ENCODE assay signal across 26 cellular contexts in genomic region chr6:81793811-81794210, GRCh38. TPM values are rescaled to one million over a fixed set of nuclear protein-coding genes. Genes with fewer than 3 reads are reported as not detected.
DNase-seq lines count a peak whose midpoint lies in the region; ATAC-seq and TF ChIP-seq lines count a peak whose summit lies in the region.
"Had no signal": no experiment of that assay in that cellular context is flagged by ENCODE, and none has a peak within 500 bp of the region (broad histone marks: within the 10 kb centered on the region; RNA-seq: fewer than 3 reads in every experiment).

No MANE protein-coding gene starts in this region.

- H3K9me3 Mint-ChIP-seq in activated T-cell treated with anti-CD3 and anti-CD28 coated beads, Interleukin-2, amount 50 U/mL, for 72 hours: no peaks in the 10 kb centered on the region
- peaks cover 5% of the 10 kb centered on the region for H3K9me3 Mint-ChIP-seq in CD8-positive, alpha-beta T cell
- H3K9me3 Mint-ChIP-seq: activated CD4-positive, alpha-beta memory T cell treated with anti-CD3 and anti-CD28 coated beads for 36 hours; type B pancreatic cell had no signal

- no peaks in the 10 kb centered on the region for H3K4me1 Mint-ChIP-seq in activated T-cell treated with anti-CD3 and anti-CD28 coated beads, Interleukin-2, amount 50 U/mL, for 72 hours (ENCODE audit: low read depth)
- H3K4me1 Mint-ChIP-seq in CD8-positive, alpha-beta T cell (ENCODE audit: low read depth): no peaks in the 10 kb centered on the region
- H3K4me1 Mint-ChIP-seq: memory B cell had no signal

- TF ChIP-seq CTCF in fibroblast of pulmonary artery (IDR thresholded peaks at IDR 0.05; ENCODE audit: low read length, missing control alignments): no peak
- no peak for TF ChIP-seq CTCF in CD8-positive, alpha-beta T cell (IDR thresholded peaks at IDR 0.05)

- no peaks in the 10 kb centered on the region for H3K4me1 ChIP-seq in CD8-positive, alpha-beta T cell (ENCODE audit: insufficient read depth, low read length)
- H3K4me1 ChIP-seq: SJSA1 had no signal

- POLR2A ChIA-PET in CD8-positive, alpha-beta T cell (lab: Charles Lee): no interaction called here

- peaks cover 19% of the 10 kb centered on the region for H3K27me3 Mint-ChIP-seq in activated T-cell treated with anti-CD3 and anti-CD28 coated beads, Interleukin-2, amount 50 U/mL, for 72 hours (ENCODE audit: low read depth)
- no peaks in the 10 kb centered on the region for H3K27me3 Mint-ChIP-seq in CD8-positive, alpha-beta T cell (ENCODE audit: low read depth)
- H3K27me3 Mint-ChIP-seq: type B pancreatic cell had no signal

- H3K4me3 Mint-ChIP-seq in activated T-cell treated with anti-CD3 and anti-CD28 coated beads, Interleukin-2, amount 50 U/mL, for 72 hours: no peak overlapping the region
- no peak overlapping the region for H3K4me3 Mint-ChIP-seq in CD8-positive, alpha-beta T cell
- H3K4me3 Mint-ChIP-seq: activated CD4-positive, alpha-beta memory T cell treated with anti-CD3 and anti-CD28 coated beads for 36 hours; memory B cell; naive thymus-derived CD4-positive, alpha-beta T cell; stimulated activated naive CD8-positive, alpha-beta T cell treated with anti-CD3 and anti-CD28 coated beads, Interleukin-15, Interleukin-2, amounts not matched to agents 100 ng/mL and 50 ng/mL, for 24 hours; T-helper 17 cell; type B pancreatic cell; WTC11 had no signal

- no peak for DNase-seq in activated T-cell treated with anti-CD3 and anti-CD28 coated beads, Interleukin-2, amount 50 U/mL, for 72 hours
- DNase-seq in activated T-cell treated with anti-CD3 and anti-CD28 coated beads, Interleukin-2, amount 50 U/mL, for 1 hour: no peak
- DNase-seq in RPMI7951 (ENCODE audit: low read depth) (peak; percentile 20), fibroblast of pulmonary artery (ENCODE audit: low read depth) (peak; percentile 32), sciatic nerve (ENCODE audit: low spot score) (no peak), DMS114 treated with DMSO at 0.1 percent for 48 hours (lab: John Stamatoyannopoulos, UW; ENCODE audit: unreplicated experiment) (no peak), H4 (ENCODE audit: low spot score) (no peak)
- DNase-seq in CD8-positive, alpha-beta T cell: no peak
- DNase-seq: activated CD4-positive, alpha-beta memory T cell treated with anti-CD3 and anti-CD28 coated beads for 36 hours; activated naive CD4-positive, alpha-beta T cell; activated T-cell treated with anti-CD3 and anti-CD28 coated beads for 4 hours; aorta; DMS153; naive thymus-derived CD4-positive, alpha-beta T cell; NCI-H1105 treated with DMSO at 0.1 percent for 48 hours; NCI-H748 treated with DMSO at 0.1 percent for 48 hours; pancreas; PC-3; stimulated activated CD4-positive, alpha-beta T cell treated with anti-CD3 and anti-CD28 coated beads, Interleukin-2, amount 100 ng/mL, for 24 hours; T-helper 17 cell had no signal

- H3K9me3 ChIP-seq in CD8-positive, alpha-beta T cell (ENCODE audit: low read length): no peaks in the 10 kb centered on the region
- H3K9me3 ChIP-seq: A549, pancreas, SJSA1 had no signal

- peaks cover 0 to 1% of the 10 kb centered on the region in 2 donors for H3K36me3 Mint-ChIP-seq in activated T-cell treated with anti-CD3 and anti-CD28 coated beads, Interleukin-2, amount 50 U/mL, for 72 hours (ENCODE audit: insufficient read depth in 2 of 2)
- no peaks in the 10 kb centered on the region for H3K36me3 Mint-ChIP-seq in CD8-positive, alpha-beta T cell
- H3K36me3 Mint-ChIP-seq: activated CD4-positive, alpha-beta memory T cell treated with anti-CD3 and anti-CD28 coated beads for 36 hours; memory B cell; naive thymus-derived CD4-positive, alpha-beta T cell; type B pancreatic cell; WTC11 had no signal

- intact Hi-C loops in sciatic nerve (cut with DNase I): no loop called here
- intact Hi-C loops in CD8-positive, alpha-beta T cell (cut with DNase I, micrococcal nuclease): no loop called here

- CTCF ChIA-PET in CD8-positive, alpha-beta T cell (lab: Charles Lee): no interaction called here

- ATAC-seq in activated T-cell treated with anti-CD3 and anti-CD28 coated beads, Interleukin-2, amount 50 U/mL, for 72 hours (replicated peaks in 1 of 2): no peak
- ATAC-seq in sciatic nerve: no peak
- no peak for ATAC-seq in CD8-positive, alpha-beta T cell
- ATAC-seq: A549; naive thymus-derived CD4-positive, alpha-beta T cell; pancreas; PC-3; T-helper 17 cell; WTC11 had no signal

- no peaks in the 10 kb centered on the region for H3K27me3 ChIP-seq in CD8-positive, alpha-beta T cell (ENCODE audit: insufficient read depth, low read length)
- H3K27me3 ChIP-seq: pancreas, SJSA1 had no signal

- H3K36me3 ChIP-seq in CD8-positive, alpha-beta T cell (ENCODE audit: insufficient read depth, low read length): no peaks in the 10 kb centered on the region
- H3K36me3 ChIP-seq: pancreas, SJSA1 had no signal

- H3K27ac Mint-ChIP-seq in activated T-cell treated with anti-CD3 and anti-CD28 coated beads, Interleukin-2, amount 50 U/mL, for 72 hours: peak overlapping the region; percentile 24
- no peak overlapping the region for H3K27ac Mint-ChIP-seq in CD8-positive, alpha-beta T cell
- H3K27ac Mint-ChIP-seq: activated CD4-positive, alpha-beta memory T cell treated with anti-CD3 and anti-CD28 coated beads for 36 hours; memory B cell; naive thymus-derived CD4-positive, alpha-beta T cell; stimulated activated naive CD8-positive, alpha-beta T cell treated with anti-CD3 and anti-CD28 coated beads, Interleukin-15, Interleukin-2, amounts not matched to agents 100 ng/mL and 50 ng/mL, for 24 hours; T-helper 17 cell; type B pancreatic cell; WTC11 had no signal

- H3K27ac ChIP-seq in CD8-positive, alpha-beta T cell (ENCODE audit: low read depth, low read length): no peak overlapping the region
- H3K27ac ChIP-seq: A549, pancreas, SJSA1 had no signal

- no peak overlapping the region for H3K4me3 ChIP-seq in fibroblast of pulmonary artery (replicated peaks; ENCODE audit: low read depth, low read length)
- H3K4me3 ChIP-seq in CD8-positive, alpha-beta T cell (ENCODE audit: low read depth, low read length): no peak overlapping the region
- H3K4me3 ChIP-seq: A549, pancreas, SJSA1 had no signal

RNA-seq across cellular contexts. Expression of gene TENT5A, which starts 41.3 kb away (rescaled TPM):
- total RNA-seq in activated T-cell treated with anti-CD3 and anti-CD28 coated beads, Interleukin-2, amount 50 U/mL, for 72 hours: 1 to 10 TPM; 1.7 to 2.4 TPM
- total RNA-seq in RPMI7951 (2014; rRNA removed; shearing (Covaris generic)): 14.8 and 15.5 TPM in 2 replicates
- 24.2 TPM for total RNA-seq in sciatic nerve
- total RNA-seq in CD8-positive, alpha-beta T cell: 1 to 10 TPM; 7.5 to 7.7 TPM
- total RNA-seq in H4 (2014; rRNA removed; shearing (Covaris generic)): 16.4 and 19.3 TPM in 2 replicates

Comparison
In these comparisons a context has a peak if more than half of its experiments do, and no peak if none do; other contexts are left out.
1. DNase-seq: peak in RPMI7951 (single experiment) and fibroblast of pulmonary artery (single experiment); none in activated T-cell treated with anti-CD3 and anti-CD28 coated beads, Interleukin-2, amount 50 U/mL, for 72 hours (0 of 2), activated T-cell treated with anti-CD3 and anti-CD28 coated beads, Interleukin-2, amount 50 U/mL, for 1 hour (single experiment), sciatic nerve (single experiment), DMS114 treated with DMSO at 0.1 percent for 48 hours (single experiment), CD8-positive, alpha-beta T cell (0 of 7) and H4 (single experiment).